20 cellular contexts compared by ENCODE assay signal in the genomic region with DNA sequence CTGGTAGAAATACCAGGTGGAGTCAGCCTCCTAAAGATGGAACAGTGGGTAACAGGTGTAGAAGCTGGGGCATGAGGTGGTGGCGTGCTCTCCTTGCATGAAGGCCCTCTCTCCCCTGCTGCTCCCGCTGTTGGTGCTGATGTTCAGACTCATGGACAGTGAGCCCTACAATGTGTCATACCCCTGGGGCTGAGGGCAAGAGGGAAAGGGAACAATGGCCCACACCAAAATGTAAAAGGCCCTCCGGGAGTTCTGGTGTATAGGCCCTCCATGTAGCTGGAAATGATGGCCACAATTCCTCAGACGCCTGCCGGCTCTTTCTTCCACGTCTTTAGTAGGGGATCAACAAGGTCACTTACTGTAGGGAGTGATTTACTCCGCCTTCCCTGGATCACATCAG.
"Had no signal": no experiment of that assay in that cellular context is flagged by ENCODE, and none has a peak within 500 bp of the region (broad histone marks: within the 10 kb centered on the region; RNA-seq: fewer than 3 reads in every experiment).

No MANE protein-coding gene starts in this region.

- H3K27ac ChIP-seq: SJSA1, SK-N-MC had no signal

- H3K27me3 ChIP-seq: SJSA1 had no signal

- H3K36me3 Mint-ChIP-seq: IgD-negative memory B cell had no signal

- H3K27me3 Mint-ChIP-seq: IgD-negative memory B cell had no signal

- H3K9me3 ChIP-seq: SJSA1 had no signal

- DNase-seq: NCI-H1048, NCI-H1105, NCI-H1417, NCI-H1436 treated with DMSO at 0.1 percent for 48 hours, NCI-H1694, NCI-H187 treated with DMSO at 0.1 percent for 48 hours, NCI-H2081, NCI-H2107, NCI-H226, NCI-H446, NCI-H510A, NCI-H524 treated with DMSO at 0.1 percent for 48 hours, NCI-H69, NCI-H774, Right ventricle myocardium superior, RPMI8226, SIG-M5 had no signal

- H3K4me3 ChIP-seq: SJSA1, SK-N-MC had no signal

- H3K36me3 ChIP-seq: SJSA1 had no signal
